8 cellular contexts compared by ENCODE assay signal in the genomic region with DNA sequence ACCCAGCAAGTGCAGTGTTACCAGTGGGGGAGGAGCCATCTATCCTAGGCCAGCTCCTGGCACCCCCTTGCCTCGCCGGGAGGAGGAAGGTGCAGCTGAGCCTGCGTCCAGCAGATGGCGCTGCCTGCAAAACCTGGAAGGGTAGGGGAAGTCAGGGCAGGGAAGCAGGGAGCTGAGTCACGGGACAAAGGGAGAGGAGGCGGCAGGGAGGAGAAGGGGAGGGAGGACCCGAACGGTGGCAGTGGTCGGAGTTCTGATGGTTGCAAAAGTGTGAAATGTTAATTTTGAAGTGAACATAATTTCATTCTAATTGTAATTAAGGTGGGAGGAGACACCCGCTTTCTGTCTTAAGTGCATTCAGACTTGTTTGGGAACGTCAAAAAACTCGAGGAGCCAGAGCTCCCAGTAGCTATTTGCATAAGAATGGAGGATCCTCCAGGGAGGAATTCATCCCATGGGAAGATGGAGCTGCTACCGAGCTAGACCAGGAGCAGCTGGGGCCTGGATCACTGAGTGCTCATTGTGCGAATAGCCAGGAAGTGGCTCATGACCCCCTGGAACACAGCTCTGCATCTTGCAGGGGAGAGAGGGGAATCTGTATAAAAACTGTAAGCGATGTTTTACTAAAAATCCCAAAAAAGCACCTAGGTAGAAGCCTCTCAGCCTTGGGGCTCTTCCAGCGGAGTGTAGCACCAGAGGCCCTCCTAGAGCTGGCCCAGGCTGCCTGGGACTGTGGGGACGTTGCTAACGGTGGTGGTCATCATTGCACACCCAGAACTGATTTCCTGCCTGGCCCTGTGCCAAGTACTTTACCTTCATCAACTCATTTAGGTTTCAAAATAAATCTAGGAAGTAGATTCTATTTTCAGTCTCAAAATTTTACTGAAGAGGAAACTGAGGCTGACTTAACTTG. TPM values are rescaled to one million over a fixed set of nuclear protein-coding genes. Genes with fewer than 3 reads are reported as not detected.
DNase-seq lines count a peak whose midpoint lies in the region; ATAC-seq and TF ChIP-seq lines count a peak whose summit lies in the region.

No MANE protein-coding gene starts in this region.

- H3K27me3 ChIP-seq in colonic mucosa = no peaks in the 10 kb centered on the region

- H3K27ac ChIP-seq in colonic mucosa = no peak overlapping the region

- H3K9ac ChIP-seq in colonic mucosa (ENCODE audit: low read depth in 2 of 2, low read length in 2 of 2) = no peak overlapping the region

- DNase-seq in AG20443 (ENCODE audit: low spot score) (peak; percentile 97), NCI-H524 (lab: John Stamatoyannopoulos, UW) (peak; percentile 70 to 86), colonic mucosa (peak; percentile 96), kidney tubule cell (ENCODE audit: low spot score) (peak; percentile 94)
- peak; percentile 93 for DNase-seq in activated CD4-positive, alpha-beta T cell treated with anti-CD3 and anti-CD28 coated beads, Interleukin-2, amount 10 ng/mL, durations not matched to agents 24 days and 14 days
- peak; percentile 68 to 69 for DNase-seq in stimulated activated CD4-positive, alpha-beta T cell treated with anti-CD3 and anti-CD28 coated beads, Interleukin-1b, Interleukin-23, amount 100 ng/mL, for 4 hours (ENCODE audit: low read depth in 2 of 2)

- no peaks in the 10 kb centered on the region for H3K4me1 ChIP-seq in colonic mucosa

- H3K4me1 Mint-ChIP-seq in activated CD4-positive, alpha-beta T cell treated with anti-CD3 and anti-CD28 coated beads, Interleukin-2, amount 10 ng/mL, durations not matched to agents 24 days and 14 days = peaks cover 3% of the 10 kb centered on the region

- no peak overlapping the region for H3K4me3 ChIP-seq in colonic mucosa

- intact Hi-C loops in activated CD4-positive, alpha-beta T cell treated with anti-CD3 and anti-CD28 coated beads, Interleukin-2, amount 10 ng/mL, durations not matched to agents 24 days and 14 days (cut with micrococcal nuclease) = loop anchor here (5.0 kb wide), 1 partner anchor 911 kb away; no protein-coding TSS in a partner anchor
- intact Hi-C loops in colonic mucosa (cut with DNase I) = loop anchor here (5.0 kb wide), 1 partner anchor 911 kb away; no protein-coding TSS in a partner anchor

- H3K36me3 ChIP-seq in colonic mucosa = no peaks in the 10 kb centered on the region

- no peak overlapping the region for H3K27ac Mint-ChIP-seq in activated CD4-positive, alpha-beta T cell treated with anti-CD3 and anti-CD28 coated beads, Interleukin-2, amount 10 ng/mL, durations not matched to agents 24 days and 14 days

- no peaks in the 10 kb centered on the region for H3K36me3 Mint-ChIP-seq in activated CD4-positive, alpha-beta T cell treated with anti-CD3 and anti-CD28 coated beads, Interleukin-2, amount 10 ng/mL, durations not matched to agents 24 days and 14 days (ENCODE audit: low read depth)

- no peaks in the 10 kb centered on the region for H3K9me3 Mint-ChIP-seq in activated CD4-positive, alpha-beta T cell treated with anti-CD3 and anti-CD28 coated beads, Interleukin-2, amount 10 ng/mL, durations not matched to agents 24 days and 14 days

- peaks cover 12% of the 10 kb centered on the region for H3K27me3 Mint-ChIP-seq in activated CD4-positive, alpha-beta T cell treated with anti-CD3 and anti-CD28 coated beads, Interleukin-2, amount 10 ng/mL, durations not matched to agents 24 days and 14 days

- H3K4me3 Mint-ChIP-seq in activated CD4-positive, alpha-beta T cell treated with anti-CD3 and anti-CD28 coated beads, Interleukin-2, amount 10 ng/mL, durations not matched to agents 24 days and 14 days = no peak overlapping the region

- no peaks in the 10 kb centered on the region for H3K9me3 ChIP-seq in colonic mucosa

- ATAC-seq in GM19025 (IDR thresholded peaks at IDR 0.05; ENCODE audit: low read depth, unreplicated experiment) (peak; percentile 88), HG03378 (IDR thresholded peaks at IDR 0.05; ENCODE audit: unreplicated experiment) (peak; percentile 83)

- TF ChIP-seq CTCF in colonic mucosa (IDR thresholded peaks at IDR 0.05) = peak; percentile 96

RNA-seq across cellular contexts. Expression of gene EMP1, which starts 59.5 kb away (rescaled TPM):
- 22.2 and 26.4 TPM in 2 replicates for total RNA-seq in activated CD4-positive, alpha-beta T cell treated with anti-CD3 and anti-CD28 coated beads, Interleukin-2, amount 10 ng/mL, durations not matched to agents 24 days and 14 days
- 100 to 1,000 TPM; 265 to 667 TPM for total RNA-seq in colonic mucosa
